ENCODE assay signal across 24 cellular contexts in genomic region chr17:33113281-33114010, GRCh38.
DNase-seq lines count a peak whose midpoint lies in the region; TF ChIP-seq lines count a peak whose summit lies in the region.
"Had no signal": no experiment of that assay in that cellular context is flagged by ENCODE, and none has a peak within 500 bp of the region (broad histone marks: within the 10 kb centered on the region; RNA-seq: fewer than 3 reads in every experiment).

No MANE protein-coding gene starts in this region.

- H3K4me3 ChIP-seq in MG63 (no peak overlapping the region), choroid plexus epithelial cell (ENCODE audit: low read depth, low read length) (no peak overlapping the region)
- H3K4me3 ChIP-seq: colonic mucosa, right atrium auricular region, SJCRH30, uterus had no signal

- H3K4me1 Mint-ChIP-seq in nephron = peaks cover 43% of the 10 kb centered on the region
- H3K4me1 Mint-ChIP-seq: activated CD4-positive, alpha-beta T cell treated with anti-CD3 and anti-CD28 coated beads, Interleukin-2, amount 10 ng/mL, durations not matched to agents 24 days and 14 days; activated T-helper 17 cell treated with anti-CD3 and anti-CD28 coated beads, Interleukin-2, amount 50 U/mL, for 72 hours had no signal

- H3K9me3 ChIP-seq in MG63 = no peaks in the 10 kb centered on the region
- H3K9me3 ChIP-seq: colonic mucosa, right atrium auricular region, SJCRH30, uterus had no signal

- TF ChIP-seq CTCF in choroid plexus epithelial cell (conservative IDR thresholded peaks at IDR 0.05; ENCODE audit: low read depth, low read length) (no peak), nephron (IDR thresholded peaks at IDR 0.05; ENCODE audit: unreplicated experiment in 3 of 3) (no peak)

- H3K27me3 ChIP-seq in MG63 = no peaks in the 10 kb centered on the region; the same call in 1 of the 2 replicates
- H3K27me3 ChIP-seq: brain microvascular endothelial cell, colonic mucosa, right atrium auricular region, uterus had no signal

- no peaks in the 10 kb centered on the region for H3K36me3 ChIP-seq in MG63
- H3K36me3 ChIP-seq: brain microvascular endothelial cell, colonic mucosa, right atrium auricular region, SJCRH30, uterus had no signal

- no peak overlapping the region for H3K4me3 Mint-ChIP-seq in nephron
- H3K4me3 Mint-ChIP-seq: activated CD4-positive, alpha-beta T cell treated with anti-CD3 and anti-CD28 coated beads, Interleukin-2, amount 10 ng/mL, durations not matched to agents 24 days and 14 days; activated naive CD8-positive, alpha-beta T cell; activated T-helper 17 cell treated with anti-CD3 and anti-CD28 coated beads, Interleukin-2, amount 50 U/mL, for 72 hours; H9; T-helper 1 cell treated with Interleukin-12 subunit alpha and Interleukin-12 subunit beta and Interleukin-4 antibody, amounts not matched to agents 30 μg/mL and 1 μg/mL, for 36 hours had no signal

- peaks cover 13% of the 10 kb centered on the region for H3K27me3 Mint-ChIP-seq in nephron (ENCODE audit: low read depth)
- H3K27me3 Mint-ChIP-seq: activated CD4-positive, alpha-beta T cell treated with anti-CD3 and anti-CD28 coated beads, Interleukin-2, amount 10 ng/mL, durations not matched to agents 24 days and 14 days had no signal

- peak overlapping the region in 2 of 3 experiments; percentile 40 to 67 for H3K27ac Mint-ChIP-seq in nephron
- H3K27ac Mint-ChIP-seq: activated CD4-positive, alpha-beta T cell treated with anti-CD3 and anti-CD28 coated beads, Interleukin-2, amount 10 ng/mL, durations not matched to agents 24 days and 14 days; activated naive CD8-positive, alpha-beta T cell; activated T-helper 17 cell treated with anti-CD3 and anti-CD28 coated beads, Interleukin-2, amount 50 U/mL, for 72 hours; H9; T-helper 1 cell treated with Interleukin-12 subunit alpha and Interleukin-12 subunit beta and Interleukin-4 antibody, amounts not matched to agents 30 μg/mL and 1 μg/mL, for 36 hours had no signal

- H3K36me3 Mint-ChIP-seq in nephron (ENCODE audit: low read depth) = no peaks in the 10 kb centered on the region
- H3K36me3 Mint-ChIP-seq: activated naive CD8-positive, alpha-beta T cell had no signal

- DNase-seq in DMS 273 (lab: John Stamatoyannopoulos, UW; ENCODE audit: unreplicated experiment) (peak; percentile 4), DMS 273 treated with DMSO at 0.1 percent for 48 hours (lab: John Stamatoyannopoulos, UW) (no peak), MG63 (peak; percentile 40), choroid plexus epithelial cell (ENCODE audit: low read depth) (peak; percentile 1), GF-D8 (lab: John Stamatoyannopoulos, UW) (no peak), DMS153 treated with DMSO at 0.1 percent for 48 hours (lab: John Stamatoyannopoulos, UW; ENCODE audit: unreplicated experiment) (no peak)
- DNase-seq in effector CD8-positive, alpha-beta T cell (lab: John Stamatoyannopoulos, UW) = no peak
- DNase-seq: activated CD4-positive, alpha-beta T cell treated with anti-CD3 and anti-CD28 coated beads, Interleukin-2, amount 10 ng/mL, durations not matched to agents 24 days and 14 days; brain microvascular endothelial cell; C1 segment of cervical spinal cord; Calu3; colonic mucosa; foreskin melanocyte; H9; NCI-H146; occipital lobe; SJCRH30; stimulated activated CD8-positive, alpha-beta memory T cell treated with anti-CD3 and anti-CD28 coated beads, Interleukin-4, amount 100 ng/mL, for 48 hours; uterus had no signal

- no peaks in the 10 kb centered on the region for H3K9me3 Mint-ChIP-seq in nephron
- H3K9me3 Mint-ChIP-seq: activated CD4-positive, alpha-beta T cell treated with anti-CD3 and anti-CD28 coated beads, Interleukin-2, amount 10 ng/mL, durations not matched to agents 24 days and 14 days; activated T-helper 17 cell treated with anti-CD3 and anti-CD28 coated beads, Interleukin-2, amount 50 U/mL, for 72 hours; T-helper 1 cell treated with Interleukin-12 subunit alpha and Interleukin-12 subunit beta and Interleukin-4 antibody, amounts not matched to agents 30 μg/mL and 1 μg/mL, for 36 hours had no signal

Comparison
In these comparisons a context has a peak if more than half of its experiments do, and no peak if none do; other contexts are left out.
1. DNase-seq: peak in DMS 273 (single experiment), MG63 (single experiment) and choroid plexus epithelial cell (single experiment); none in DMS 273 treated with DMSO at 0.1 percent for 48 hours (single experiment), effector CD8-positive, alpha-beta T cell (single experiment), GF-D8 (single experiment) and DMS153 treated with DMSO at 0.1 percent for 48 hours (single experiment).